In genomic region chr5:3601929-3602712, GRCh38 we compare ENCODE assay signal across 1 cellular context.
TF ChIP-seq lines count a peak whose summit lies in the region.

No MANE protein-coding gene starts in this region.

TF ChIP-seq in WTC11, 78 proteins besides CTCF, POLR2A, EP300 and RAD21 (continued from another document):
- no peak for TF ChIP-seq ZSCAN18 (CRISPR knock-in tag; IDR thresholded peaks at IDR 0.05)
- TF ChIP-seq ZMAT4 (CRISPR knock-in tag; IDR thresholded peaks at IDR 0.05) = no peak
- no peak for TF ChIP-seq RELA (CRISPR knock-in tag; IDR thresholded peaks at IDR 0.05; ENCODE audit: borderline replicate concordance)
- no peak for TF ChIP-seq ATF3 (CRISPR knock-in tag; conservative IDR thresholded peaks at IDR 0.05)
- no peak for TF ChIP-seq JUN (CRISPR knock-in tag; IDR thresholded peaks at IDR 0.05)
- no peak for TF ChIP-seq CREB1 (CRISPR knock-in tag; IDR thresholded peaks at IDR 0.05)
- TF ChIP-seq RORB (CRISPR knock-in tag; IDR thresholded peaks at IDR 0.05) = no peak
- TF ChIP-seq TEAD4 (CRISPR knock-in tag; IDR thresholded peaks at IDR 0.05) = no peak
